1 cellular context compared by ENCODE assay signal in genomic region chr11:111395081-111395480, GRCh38.
A peak's percentile ranks its signal among the peaks of the same experiment; 100 is the strongest.
TF ChIP-seq lines count a peak whose summit lies in the region.

No MANE protein-coding gene starts in this region.

TF ChIP-seq in HepG2, 621 proteins besides CTCF, POLR2A, EP300 and RAD21 (continues in another document):
- TF ChIP-seq POLR2AphosphoS5 (IDR thresholded peaks at IDR 0.05; ENCODE audit: low read depth, low read length) = peak; percentile 43
- TF ChIP-seq ZNF772 (CRISPR knock-in tag; IDR thresholded peaks at IDR 0.05) = peak; percentile 84
- no peak for TF ChIP-seq ZNF567 (CRISPR knock-in tag; IDR thresholded peaks at IDR 0.05; ENCODE audit: borderline replicate concordance)
- peak; percentile 91 for TF ChIP-seq PHF21A (CRISPR knock-in tag; IDR thresholded peaks at IDR 0.05)
- TF ChIP-seq ZNF691 (CRISPR knock-in tag; IDR thresholded peaks at IDR 0.05; ENCODE audit: borderline replicate concordance, low read depth) = peak; percentile 85; the same call in 1 of the 2 replicates
- TF ChIP-seq GTF3A (CRISPR knock-in tag; conservative IDR thresholded peaks at IDR 0.05) = no peak
- 0 out of 2 replicates have a peak, but pooled peaks have one; percentile 42 for TF ChIP-seq ZBTB10 (CRISPR knock-in tag; IDR thresholded peaks at IDR 0.05; ENCODE audit: borderline replicate concordance)
- TF ChIP-seq ZNF883 (CRISPR knock-in tag; IDR thresholded peaks at IDR 0.05; ENCODE audit: not compliant biosample characterization) = peak; percentile 76
- 0 out of 2 replicates have a peak, but pooled peaks have one; percentile 21 for TF ChIP-seq PPARG (CRISPR knock-in tag; conservative IDR thresholded peaks at IDR 0.05)
- peak; percentile 30; the same call in 1 of the 2 replicates for TF ChIP-seq HMGXB3 (CRISPR knock-in tag; IDR thresholded peaks at IDR 0.05; ENCODE audit: borderline replicate concordance)
- TF ChIP-seq ZHX1 (CRISPR knock-in tag; IDR thresholded peaks at IDR 0.05; ENCODE audit: low read depth) = peak; percentile 21; the same call in 1 of the 2 replicates
- TF ChIP-seq ZNF280D (CRISPR knock-in tag; IDR thresholded peaks at IDR 0.05) = peak; percentile 72; the same call in 1 of the 2 replicates
- TF ChIP-seq XRCC5 (optimal IDR thresholded peaks at IDR 0.05; ENCODE audit: low read length) = peak; percentile 95
- peak; percentile 75 for TF ChIP-seq ERF (CRISPR knock-in tag; IDR thresholded peaks at IDR 0.05)
- 0 out of 2 replicates have a peak, but pooled peaks have one; percentile 47 for TF ChIP-seq ZNF746 (CRISPR knock-in tag; IDR thresholded peaks at IDR 0.05)
- TF ChIP-seq ZSCAN9 (CRISPR knock-in tag; IDR thresholded peaks at IDR 0.05; ENCODE audit: borderline replicate concordance) = peak; percentile 67; the same call in 1 of the 2 replicates
- TF ChIP-seq GABPB1 (CRISPR knock-in tag; IDR thresholded peaks at IDR 0.05) = peak; percentile 80
- peak; percentile 89 for TF ChIP-seq KDM1A (CRISPR knock-in tag; IDR thresholded peaks at IDR 0.05)
- no peak; the same call in none of the 2 replicates for TF ChIP-seq ETV6 (CRISPR knock-in tag; conservative IDR thresholded peaks at IDR 0.05)
- TF ChIP-seq RBAK (CRISPR knock-in tag; IDR thresholded peaks at IDR 0.05) = peak; percentile 55; the same call in 1 of the 2 replicates
- no peak for TF ChIP-seq PRDM4 (CRISPR knock-in tag; IDR thresholded peaks at IDR 0.05; ENCODE audit: borderline replicate concordance)
- peak; percentile 60 for TF ChIP-seq ZNF18 (CRISPR knock-in tag; IDR thresholded peaks at IDR 0.05; ENCODE audit: insufficient replicate concordance)
- no peak for TF ChIP-seq IRF9 (CRISPR knock-in tag; IDR thresholded peaks at IDR 0.05; ENCODE audit: borderline replicate concordance)
- TF ChIP-seq ZNF639 (CRISPR knock-in tag; conservative IDR thresholded peaks at IDR 0.05) = 0 out of 2 replicates have a peak, but pooled peaks have one; percentile 37
- no peak for TF ChIP-seq ZNF552 (CRISPR knock-in tag; IDR thresholded peaks at IDR 0.05; ENCODE audit: borderline replicate concordance)
- TF ChIP-seq HDAC1 (CRISPR knock-in tag; IDR thresholded peaks at IDR 0.05) = peak; percentile 48; the same call in 1 of the 2 replicates
- peak; percentile 81; the same call in 1 of the 2 replicates for TF ChIP-seq TFAP4 (IDR thresholded peaks at IDR 0.05; ENCODE audit: borderline replicate concordance, low read depth)
- TF ChIP-seq ZNF230 (CRISPR knock-in tag; IDR thresholded peaks at IDR 0.05) = no peak
